17 cellular contexts compared by ENCODE assay signal in the genomic region with DNA sequence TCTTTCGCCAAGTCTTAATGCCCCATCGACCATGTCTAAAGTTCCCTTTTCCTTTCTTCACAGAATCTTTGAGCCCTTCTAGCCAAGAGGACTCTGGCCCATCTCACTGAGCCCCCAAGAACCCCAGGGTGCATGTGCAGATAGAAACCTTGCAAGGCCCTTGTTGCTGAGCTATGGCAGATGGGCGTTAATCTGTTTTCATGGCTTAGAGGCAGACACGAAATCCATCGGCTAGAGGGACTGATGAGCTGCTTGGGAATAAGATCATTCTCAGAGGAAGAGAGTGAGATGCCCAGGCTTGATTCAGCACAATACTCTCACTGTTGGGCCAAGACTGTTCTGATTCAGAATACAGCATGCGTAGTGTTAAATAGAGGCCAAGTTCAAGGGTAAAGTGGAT.
DNase-seq lines count a peak whose midpoint lies in the region; ATAC-seq and TF ChIP-seq lines count a peak whose summit lies in the region.
"Had no signal": no experiment of that assay in that cellular context is flagged by ENCODE, and none has a peak within 500 bp of the region (broad histone marks: within the 10 kb centered on the region; RNA-seq: fewer than 3 reads in every experiment).

No MANE protein-coding gene starts in this region.

- H3K4me3 Mint-ChIP-seq in GM23338, result no peak overlapping the region
- no peak overlapping the region for H3K4me3 Mint-ChIP-seq in mesothelial cell of epicardium
- no peak overlapping the region for H3K4me3 Mint-ChIP-seq in T-cell
- H3K4me3 Mint-ChIP-seq: CD4-positive, alpha-beta T cell had no signal

- H3K4me3 ChIP-seq in GM23338, result no peak overlapping the region
- H3K4me3 ChIP-seq: HAP-1, K562 had no signal

- H3K9me2 ChIP-seq in GM23338 (ENCODE audit: insufficient read depth), result no peaks in the 10 kb centered on the region; the same call in 1 of the 2 replicates

- H3K36me3 ChIP-seq in GM23338 (ENCODE audit: insufficient read depth), result no peaks in the 10 kb centered on the region
- H3K36me3 ChIP-seq: HAP-1 had no signal

- peak overlapping the region; percentile 66; the same call in 1 of the 2 replicates for H2AFZ ChIP-seq in GM23338

- POLR2A ChIA-PET in T-cell (lab: Charles Lee), result no interaction called here

- H3K4me2 ChIP-seq in GM23338, result no peak overlapping the region

- DNase-seq in GM23338 (ENCODE audit: low spot score) (no peak), NCI-H82 (lab: John Stamatoyannopoulos, UW) (peak; percentile 97), mesothelial cell of epicardium (ENCODE audit: low spot score in 2 of 2, unreplicated experiment in 2 of 2) (no peak), NCI-H510A treated with DMSO at 0.1 percent for 48 hours (lab: John Stamatoyannopoulos, UW) (no peak), T-cell (no peak)
- DNase-seq: AML-193; Caco-2; CD4-positive, alpha-beta T cell; DMS79 treated with DMSO at 0.1 percent for 48 hours; GF-D8; IMR-90 had no signal

- no peak for TF ChIP-seq CTCF in GM23338 (conservative IDR thresholded peaks at IDR 0.05; ENCODE audit: low read depth in 2 of 2)
- TF ChIP-seq CTCF in mesothelial cell of epicardium (IDR thresholded peaks at IDR 0.05; ENCODE audit: unreplicated experiment), result no peak

- no peaks in the 10 kb centered on the region; the same call in 2 of the 3 replicates for H3K4me1 Mint-ChIP-seq in GM23338
- peaks cover 24% of the 10 kb centered on the region for H3K4me1 Mint-ChIP-seq in mesothelial cell of epicardium
- H3K4me1 Mint-ChIP-seq in T-cell, result no peaks in the 10 kb centered on the region

- H3F3A ChIP-seq in GM23338 (replicated peaks; ENCODE audit: low read depth), result no peaks in the 10 kb centered on the region

- CTCF ChIA-PET in T-cell (lab: Charles Lee), result interaction anchor here in 1 of 2 donors (0.6 kb wide), 1 partner anchor 88 kb away, joined by 3 read pairs; no protein-coding TSS in a partner anchor

- H3K27ac Mint-ChIP-seq in GM23338, result no peak overlapping the region
- H3K27ac Mint-ChIP-seq in mesothelial cell of epicardium, result peak overlapping the region; percentile 5
- no peak overlapping the region for H3K27ac Mint-ChIP-seq in T-cell
- H3K27ac Mint-ChIP-seq: CD4-positive, alpha-beta T cell had no signal

- no peaks in the 10 kb centered on the region for H4K20me1 ChIP-seq in GM23338 (replicated peaks; ENCODE audit: insufficient read depth)

- ATAC-seq in GM23338 (no peak), GM19397 (IDR thresholded peaks at IDR 0.05; ENCODE audit: unreplicated experiment) (no peak), T-cell (replicated peaks in 1 of 4) (no peak), GM19035 (IDR thresholded peaks at IDR 0.05; ENCODE audit: unreplicated experiment) (no peak)
- ATAC-seq: K562 had no signal

- H3K27me3 ChIP-seq in GM23338 (ENCODE audit: insufficient read depth), result no peaks in the 10 kb centered on the region

- H3K4me1 ChIP-seq in GM23338 (ENCODE audit: insufficient read depth), result peaks cover 6% of the 10 kb centered on the region; the same call in 1 of the 2 replicates
- H3K4me1 ChIP-seq: Caco-2, HAP-1 had no signal

- H3K36me3 Mint-ChIP-seq in GM23338 (ENCODE audit: low read depth) (no peaks in the 10 kb centered on the region), mesothelial cell of epicardium (no peaks in the 10 kb centered on the region), T-cell (no peaks in the 10 kb centered on the region)

- H3K79me2 ChIP-seq in GM23338 (replicated peaks; ENCODE audit: insufficient read depth), result no peaks in the 10 kb centered on the region

- H3K27ac ChIP-seq in GM23338 (ENCODE audit: low read depth), result no peak overlapping the region
- H3K27ac ChIP-seq: C4-2B, HL-60 had no signal

- H3K9me3 Mint-ChIP-seq in GM23338 (no peaks in the 10 kb centered on the region), mesothelial cell of epicardium (peaks cover 6% of the 10 kb centered on the region), T-cell (peaks cover 0 to 8% (median 0%) of the 10 kb centered on the region in 3 donors)

- H3K27me3 Mint-ChIP-seq in GM23338 (ENCODE audit: insufficient read depth, low read depth, poor library complexity) (no peaks in the 10 kb centered on the region), mesothelial cell of epicardium (ENCODE audit: low read depth) (peaks cover 6% of the 10 kb centered on the region), T-cell (peaks cover 6% of the 10 kb centered on the region in 2 donors)

TF ChIP-seq in GM23338, 12 proteins besides CTCF, POLR2A, EP300 and RAD21 (continues in another document):
- TF ChIP-seq ZNF462 (CRISPR knock-in tag; IDR thresholded peaks at IDR 0.05) (no peak), EZH2 (IDR thresholded peaks at IDR 0.05; ENCODE audit: low read depth, unreplicated experiment) (no peak), EZH2phosphoT487 (IDR thresholded peaks at IDR 0.05; ENCODE audit: unreplicated experiment) (no peak), POLR2AphosphoS5 (IDR thresholded peaks at IDR 0.05; ENCODE audit: low read depth) (no peak), ZNF114 (CRISPR knock-in tag; IDR thresholded peaks at IDR 0.05) (no peak), NANOG (IDR thresholded peaks at IDR 0.05; ENCODE audit: borderline replicate concordance) (no peak), CREB1 (CRISPR knock-in tag; IDR thresholded peaks at IDR 0.05; ENCODE audit: low read depth) (no peak), ZNF331 (CRISPR knock-in tag; IDR thresholded peaks at IDR 0.05; ENCODE audit: low read depth) (no peak), STAT1 (IDR thresholded peaks at IDR 0.05; ENCODE audit: unreplicated experiment) (no peak), JUNB (IDR thresholded peaks at IDR 0.05; ENCODE audit: unreplicated experiment) (no peak)
- TF ChIP-seq, protein P1, sequence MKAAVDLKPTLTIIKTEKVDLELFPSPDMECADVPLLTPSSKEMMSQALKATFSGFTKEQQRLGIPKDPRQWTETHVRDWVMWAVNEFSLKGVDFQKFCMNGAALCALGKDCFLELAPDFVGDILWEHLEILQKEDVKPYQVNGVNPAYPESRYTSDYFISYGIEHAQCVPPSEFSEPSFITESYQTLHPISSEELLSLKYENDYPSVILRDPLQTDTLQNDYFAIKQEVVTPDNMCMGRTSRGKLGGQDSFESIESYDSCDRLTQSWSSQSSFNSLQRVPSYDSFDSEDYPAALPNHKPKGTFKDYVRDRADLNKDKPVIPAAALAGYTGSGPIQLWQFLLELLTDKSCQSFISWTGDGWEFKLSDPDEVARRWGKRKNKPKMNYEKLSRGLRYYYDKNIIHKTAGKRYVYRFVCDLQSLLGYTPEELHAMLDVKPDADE (IDR thresholded peaks at IDR 0.05), result no peak
